8 cellular contexts compared by ENCODE assay signal in the genomic region with DNA sequence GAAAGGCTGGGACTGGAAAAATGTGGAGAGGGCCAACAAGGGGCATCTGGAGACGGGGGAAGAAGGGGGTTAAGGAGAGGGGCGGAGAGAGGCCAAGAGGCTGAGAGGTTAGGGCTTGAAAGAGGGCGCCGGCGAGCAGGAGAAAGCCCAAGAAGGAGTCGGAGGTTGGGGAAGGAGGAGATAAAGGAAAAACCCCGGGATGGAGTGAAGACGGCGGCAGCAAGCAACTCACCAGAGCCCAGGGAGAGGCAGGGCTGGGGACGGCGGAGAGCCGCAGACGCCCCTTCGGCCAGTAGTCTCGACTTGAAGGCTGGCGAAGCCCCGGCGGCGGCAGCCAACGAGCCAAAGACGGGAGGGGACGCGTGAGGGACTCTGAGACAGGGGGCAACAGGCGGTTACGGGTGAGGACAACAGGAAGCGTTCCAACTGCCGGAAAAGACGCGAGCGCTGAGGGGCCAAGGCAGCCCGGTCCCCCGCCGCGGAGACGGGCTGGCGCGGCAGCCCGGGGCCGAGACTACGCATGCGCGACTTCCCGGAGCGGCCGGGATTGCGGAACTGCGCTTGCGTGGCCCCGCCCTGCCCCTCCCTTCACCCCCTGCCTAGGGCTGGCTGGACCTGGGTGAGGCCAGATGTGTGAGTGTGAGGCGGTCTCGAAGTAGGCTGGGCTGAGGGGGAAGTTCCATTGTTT. TPM values are rescaled to one million over a fixed set of nuclear protein-coding genes. Genes with fewer than 3 reads are reported as not detected.
DNase-seq lines count a peak whose midpoint lies in the region; ATAC-seq, FAIRE-seq and TF ChIP-seq lines count a peak whose summit lies in the region.

Gene STK38, minus strand, starts transcription at position 522 of the 688 bp plus-strand sequence. CDS start 7,277 bp downstream, outside the sequence.

- peak within 1 kb of the TSS; percentile 99 for H3K4me3 ChIP-seq in left ventricle myocardium inferior
- H3K4me3 ChIP-seq in upper lobe of right lung: peak within 1 kb of the TSS; percentile 95

- H3K4me1 Mint-ChIP-seq in T-helper 1 cell treated with Interleukin-12 subunit alpha and Interleukin-12 subunit beta and Interleukin-4 antibody, amounts not matched to agents 30 μg/mL and 1 μg/mL, for 36 hours (ENCODE audit: low read depth): peaks cover 41% of the 10 kb centered on the region
- peaks cover 21% of the 10 kb centered on the region for H3K4me1 Mint-ChIP-seq in progenitor cell of endocrine pancreas (ENCODE audit: low read depth)

- TF ChIP-seq POLR2A in GM12891 (IDR thresholded peaks at IDR 0.05; ENCODE audit: low read depth, low read length): peak; percentile 80

- peak; percentile 92 for DNase-seq in GM12891 (ENCODE audit: insufficient read length, low spot score)
- DNase-seq in NCI-H1694 treated with DMSO at 0.1 percent for 48 hours (lab: John Stamatoyannopoulos, UW): peak; percentile 62
- peak; percentile 42 for DNase-seq in amniotic stem cell (lab: John Stamatoyannopoulos, UW)
- DNase-seq in left ventricle myocardium inferior: peak; percentile 93
- DNase-seq in progenitor cell of endocrine pancreas (ENCODE audit: low spot score, unreplicated experiment): peak; percentile 93
- DNase-seq in upper lobe of right lung: peak; percentile 96

- H3K9me3 ChIP-seq in left ventricle myocardium inferior (replicated peaks) (no peaks in the 10 kb centered on the region), upper lobe of right lung (no peaks in the 10 kb centered on the region)

- TF ChIP-seq CTCF in left ventricle myocardium inferior (IDR thresholded peaks at IDR 0.05; ENCODE audit: borderline replicate concordance) (peak; percentile 16), progenitor cell of endocrine pancreas (IDR thresholded peaks at IDR 0.05; ENCODE audit: unreplicated experiment) (peak; percentile 10), upper lobe of right lung (IDR thresholded peaks at IDR 0.05) (no peak)

- H3K36me3 Mint-ChIP-seq in T-helper 1 cell treated with Interleukin-12 subunit alpha and Interleukin-12 subunit beta and Interleukin-4 antibody, amounts not matched to agents 30 μg/mL and 1 μg/mL, for 36 hours (ENCODE audit: low read depth): peaks cover 22% of the 10 kb centered on the region
- H3K36me3 Mint-ChIP-seq in progenitor cell of endocrine pancreas (ENCODE audit: insufficient read depth): peaks cover 2% of the 10 kb centered on the region

- no peaks in the 10 kb centered on the region for H3K9me3 Mint-ChIP-seq in T-helper 1 cell treated with Interleukin-12 subunit alpha and Interleukin-12 subunit beta and Interleukin-4 antibody, amounts not matched to agents 30 μg/mL and 1 μg/mL, for 36 hours
- no peaks in the 10 kb centered on the region for H3K9me3 Mint-ChIP-seq in progenitor cell of endocrine pancreas (ENCODE audit: low read depth)

- ATAC-seq in HG02885 (IDR thresholded peaks at IDR 0.05; ENCODE audit: poor library complexity, unreplicated experiment): peak; percentile 75
- ATAC-seq in upper lobe of right lung: peak; percentile 98

- H3K36me3 ChIP-seq in left ventricle myocardium inferior (no peaks in the 10 kb centered on the region), upper lobe of right lung (no peaks in the 10 kb centered on the region)

- peak within 1 kb of the TSS; percentile 99 for H3K4me3 Mint-ChIP-seq in T-helper 1 cell treated with Interleukin-12 subunit alpha and Interleukin-12 subunit beta and Interleukin-4 antibody, amounts not matched to agents 30 μg/mL and 1 μg/mL, for 36 hours
- peak within 1 kb of the TSS; percentile 99 for H3K4me3 Mint-ChIP-seq in progenitor cell of endocrine pancreas (ENCODE audit: low read depth)

- H3K27ac Mint-ChIP-seq in T-helper 1 cell treated with Interleukin-12 subunit alpha and Interleukin-12 subunit beta and Interleukin-4 antibody, amounts not matched to agents 30 μg/mL and 1 μg/mL, for 36 hours: peak within 1 kb of the TSS; percentile 97
- peak within 1 kb of the TSS; percentile 94 for H3K27ac Mint-ChIP-seq in progenitor cell of endocrine pancreas

- H3K4me1 ChIP-seq in left ventricle myocardium inferior (peaks cover 47% of the 10 kb centered on the region), upper lobe of right lung (peaks cover 23% of the 10 kb centered on the region)

- no peaks in the 10 kb centered on the region for H3K27me3 Mint-ChIP-seq in T-helper 1 cell treated with Interleukin-12 subunit alpha and Interleukin-12 subunit beta and Interleukin-4 antibody, amounts not matched to agents 30 μg/mL and 1 μg/mL, for 36 hours (ENCODE audit: low read depth)
- no peaks in the 10 kb centered on the region for H3K27me3 Mint-ChIP-seq in progenitor cell of endocrine pancreas

- no peaks in the 10 kb centered on the region for H3K27me3 ChIP-seq in left ventricle myocardium inferior (ENCODE audit: low read depth)
- no peaks in the 10 kb centered on the region for H3K27me3 ChIP-seq in upper lobe of right lung

- peak within 1 kb of the TSS; percentile 99 for H3K27ac ChIP-seq in left ventricle myocardium inferior (replicated peaks)
- H3K27ac ChIP-seq in upper lobe of right lung: peak within 1 kb of the TSS; percentile 95

- intact Hi-C loops in left ventricle myocardium inferior (cut with micrococcal nuclease) (loop anchor here (10.0 kb wide), 1 partner anchor 48 kb away; the partner anchor contains the start of gene SRSF3), upper lobe of right lung (cut with DNase I) (no loop called here)

- FAIRE-seq in GM12891 (lab: Jason Lieb, UNC): peak; percentile 94

TF ChIP-seq in GM12891, 5 proteins besides CTCF, POLR2A, EP300 and RAD21:
- TF ChIP-seq POLR2AphosphoS5 (IDR thresholded peaks at IDR 0.05; ENCODE audit: low read depth, low read length) (peak; percentile 55; the same call in 1 of the 2 replicates), POU2F2 (IDR thresholded peaks at IDR 0.05; ENCODE audit: low read depth, low read length) (no peak), SPI1 (IDR thresholded peaks at IDR 0.05; ENCODE audit: low read depth, low read length) (peak; percentile 47), TAF1 (IDR thresholded peaks at IDR 0.05; ENCODE audit: low read depth, low read length) (0 out of 2 replicates have a peak, but pooled peaks have one; percentile 1), PAX5 (IDR thresholded peaks at IDR 0.05; ENCODE audit: insufficient read depth, low read length, severe bottlenecking) (no peak)

RNA-seq across cellular contexts. Expression of gene STK38, which starts in this region (rescaled TPM):
- 8.4 TPM for polyA plus RNA-seq in GM12891 (2012; ENCODE audit: low read depth, missing spikeins)
- total RNA-seq in left ventricle myocardium inferior (25.5 TPM), progenitor cell of endocrine pancreas (46.9 and 47.2 TPM in 2 replicates), upper lobe of right lung (27.8 TPM)

Comparison
In these comparisons a context has a peak if more than half of its experiments do, and no peak if none do; other contexts are left out.
1. Peak in every context shown above with its lines: DNase-seq, ATAC-seq, H3K4me3 ChIP-seq and H3K27ac ChIP-seq.
2. DNase-seq: peak in every context shown above with its lines; median percentile 96 in upper lobe of right lung; 93 in left ventricle myocardium inferior; 93 in progenitor cell of endocrine pancreas; 92 in GM12891; 62 in NCI-H1694 treated with DMSO at 0.1 percent for 48 hours; 42 in amniotic stem cell.